Comparison of ENCODE assay signal across 29 cellular contexts in genomic region chr1:228117335-228117734, GRCh38. TPM values are rescaled to one million over a fixed set of nuclear protein-coding genes. Genes with fewer than 3 reads are reported as not detected.
"Had no signal": no experiment of that assay in that cellular context is flagged by ENCODE, and none has a peak within 500 bp of the region (broad histone marks: within the 10 kb centered on the region; RNA-seq: fewer than 3 reads in every experiment).

No MANE protein-coding gene starts in this region.

- H3K27ac ChIP-seq: neutrophil, parathyroid adenoma, psoas muscle, skin epidermis, spleen, stomach, thoracic aorta, thyroid gland, tibial nerve, upper lobe of left lung, vagina had no signal

- FAIRE-seq: urothelium cell line had no signal

- H2AFZ ChIP-seq: parathyroid adenoma had no signal

- DNase-seq: naive B cell; naive thymus-derived CD8-positive, alpha-beta T cell; nephron progenitor cell; nucleus accumbens; posterior cingulate gyrus; psoas muscle; right cardiac atrium; spleen; stimulated activated CD4-positive, alpha-beta T cell treated with anti-CD3 and anti-CD28 coated beads, Interleukin-12 subunit alpha, Interleukin-12 subunit beta, amount 100 ng/mL, for 4 hours; stimulated activated CD4-positive, alpha-beta T cell treated with anti-CD3 and anti-CD28 coated beads, Interleukin-1b, Interleukin-23, amount 100 ng/mL, for 48 hours; stimulated activated CD4-positive, alpha-beta T cell treated with anti-CD3 and anti-CD28 coated beads, Interleukin-4, amount 100 ng/mL, for 1 hour; stimulated activated CD4-positive, alpha-beta T cell treated with anti-CD3 and anti-CD28 coated beads, Interleukin-4, amount 100 ng/mL, for 4 hours; stimulated activated CD8-positive, alpha-beta memory T cell treated with anti-CD3 and anti-CD28 coated beads, Interleukin-4, amount 100 ng/mL, for 48 hours; stimulated activated naive CD4-positive, alpha-beta T cell treated with Interleukin-2 at 50 U/mL for 16 hours; stomach; thyroid gland; trophoblast cell; upper lobe of left lung had no signal

- H3K9me3 ChIP-seq: neutrophil, psoas muscle, stomach, thoracic aorta, thyroid gland, tibial nerve, upper lobe of left lung, vagina had no signal

- H3K36me3 ChIP-seq: neutrophil, spleen, stomach, thoracic aorta, thyroid gland, tibial nerve, upper lobe of left lung, vagina had no signal

- H3K27me3 ChIP-seq: spleen, stomach, thyroid gland, tibial nerve, upper lobe of left lung, vagina had no signal

- ATAC-seq: naive thymus-derived CD8-positive, alpha-beta T cell; natural killer cell treated with Interleukin-12 subunit alpha and Interleukin-12 subunit beta and Interleukin-15 and Interleukin-18, amount 100 ng/mL, for 72 hours; psoas muscle; right cardiac atrium; sciatic nerve; stimulated activated memory B cell treated with anti-CD40 and anti-IgM and Interleukin-4, amounts not matched to agents 10 μg/mL and 1 μg/mL and 100 μg/mL, for 72 hours had no signal

- H3K4me3 ChIP-seq: psoas muscle, skin epidermis, smooth muscle cell, spleen, stomach, thoracic aorta, thyroid gland, tibial nerve, upper lobe of left lung, vagina had no signal

- H3K4me2 ChIP-seq: smooth muscle cell had no signal

- H3K79me2 ChIP-seq: parathyroid adenoma had no signal

- H3K9ac ChIP-seq: parathyroid adenoma had no signal

- H3K4me1 ChIP-seq: parathyroid adenoma, psoas muscle, spleen, stomach, thyroid gland, tibial nerve, upper lobe of left lung had no signal

RNA-seq across cellular contexts. Expression of gene GJC2, which starts 32.4 kb away (rescaled TPM):
- total RNA-seq: smooth muscle cell had no signal
